ENCODE assay signal across 27 cellular contexts in genomic region chr2:54648256-54648655, GRCh38.
DNase-seq lines count a peak whose midpoint lies in the region; ATAC-seq, FAIRE-seq and TF ChIP-seq lines count a peak whose summit lies in the region.
"Had no signal": no experiment of that assay in that cellular context is flagged by ENCODE, and none has a peak within 500 bp of the region (broad histone marks: within the 10 kb centered on the region; RNA-seq: fewer than 3 reads in every experiment).

No MANE protein-coding gene starts in this region.

- H3K9me3 ChIP-seq in CD4-positive, alpha-beta T cell (ENCODE audit: control insufficient read depth, low read length) = no peaks in the 10 kb centered on the region
- peaks cover 0 to 2% of the 10 kb centered on the region in 2 donors for H3K9me3 ChIP-seq in neuronal stem cell (replicated peaks in 1 of 2; ENCODE audit: control insufficient read depth in 2 of 2, insufficient read depth in 1 of 2, low read depth in 1 of 2, low read length in 2 of 2)
- H3K9me3 ChIP-seq: BE2C, MG63 had no signal

- intact Hi-C loops in activated CD4-positive, alpha-beta T cell treated with anti-CD3 and anti-CD28 coated beads for 36 hours (cut with DNase I, micrococcal nuclease) = no loop called here
- intact Hi-C loops in CD4-positive, alpha-beta T cell (cut with DNase I, micrococcal nuclease) = no loop called here

- ATAC-seq in activated CD4-positive, alpha-beta T cell treated with anti-CD3 and anti-CD28 coated beads for 36 hours = no peak
- ATAC-seq in CD4-positive, alpha-beta T cell (ENCODE audit: poor library complexity) = no peak
- ATAC-seq: HCT116 had no signal

- H3K9me3 Mint-ChIP-seq in activated CD4-positive, alpha-beta T cell treated with anti-CD3 and anti-CD28 coated beads for 36 hours (ENCODE audit: low read depth) = no peaks in the 10 kb centered on the region
- no peaks in the 10 kb centered on the region for H3K9me3 Mint-ChIP-seq in activated CD4-positive, alpha-beta T cell treated with anti-CD3 and anti-CD28 coated beads, Interleukin-2, amount 10 ng/mL, durations not matched to agents 7 days and 5 days
- no peaks in the 10 kb centered on the region for H3K9me3 Mint-ChIP-seq in CD4-positive, alpha-beta T cell
- H3K9me3 Mint-ChIP-seq in chondrocyte (ENCODE audit: low read depth) = no peaks in the 10 kb centered on the region
- H3K9me3 Mint-ChIP-seq: CD14-positive monocyte had no signal

- H4K91ac ChIP-seq in neuronal stem cell (ENCODE audit: low read depth, low read length, poor library complexity) = peak overlapping the region; percentile 48

- no peak overlapping the region for H2AK5ac ChIP-seq in neuronal stem cell (ENCODE audit: low read depth, low read length)

- CTCF ChIA-PET in activated CD4-positive, alpha-beta T cell treated with anti-CD3 and anti-CD28 coated beads for 36 hours (lab: Charles Lee) = no interaction called here
- CTCF ChIA-PET in activated CD4-positive, alpha-beta T cell treated with anti-CD3 and anti-CD28 coated beads, Interleukin-2, amount 10 ng/mL, durations not matched to agents 7 days and 5 days (lab: Charles Lee) = no interaction called here
- CTCF ChIA-PET in CD4-positive, alpha-beta T cell (lab: Charles Lee) = no interaction called here

- peaks cover 56% of the 10 kb centered on the region for H3K36me3 Mint-ChIP-seq in activated CD4-positive, alpha-beta T cell treated with anti-CD3 and anti-CD28 coated beads for 36 hours (ENCODE audit: low read depth)
- H3K36me3 Mint-ChIP-seq in activated CD4-positive, alpha-beta T cell treated with anti-CD3 and anti-CD28 coated beads, Interleukin-2, amount 10 ng/mL, durations not matched to agents 7 days and 5 days (ENCODE audit: low read depth) = peaks cover 85% of the 10 kb centered on the region
- H3K36me3 Mint-ChIP-seq in CD4-positive, alpha-beta T cell (ENCODE audit: low read depth) = peaks cover 100% of the 10 kb centered on the region
- peaks cover 60% of the 10 kb centered on the region for H3K36me3 Mint-ChIP-seq in chondrocyte (ENCODE audit: low read depth)

- DNase-seq in activated CD4-positive, alpha-beta T cell treated with anti-CD3 and anti-CD28 coated beads for 36 hours = no peak
- no peak for DNase-seq in activated CD4-positive, alpha-beta T cell treated with anti-CD3 and anti-CD28 coated beads, Interleukin-2, amount 10 ng/mL, durations not matched to agents 7 days and 5 days
- no peak for DNase-seq in CD4-positive, alpha-beta T cell
- DNase-seq in bronchial epithelial cell (ENCODE audit: low read depth) (no peak), neuronal stem cell (ENCODE audit: low spot score) (no peak), mucosa of gallbladder (ENCODE audit: low spot score) (no peak), ecto neural progenitor cell (ENCODE audit: low spot score) (no peak), chondrocyte (ENCODE audit: low spot score) (no peak)
- DNase-seq: 8988T, ACHN, BE2C, DMS153, DND-41, IMR-90, KG1, MG63, NCI-H1105 treated with DMSO at 0.1 percent for 48 hours, NCI-H146, NCI-H1930, NCI-H2107, NCI-H524, NCI-H774, PC-9, RPMI8226, SHP77 treated with DMSO at 0.1 percent for 48 hours had no signal

- no peak overlapping the region for H3K14ac ChIP-seq in neuronal stem cell (ENCODE audit: low read length)

- no peak overlapping the region for H3K4me2 ChIP-seq in neuronal stem cell (ENCODE audit: insufficient read depth, low read length, poor library complexity, severe bottlenecking)
- H3K4me2 ChIP-seq: PC-9 had no signal

- no peak overlapping the region for H4K8ac ChIP-seq in neuronal stem cell (ENCODE audit: low read depth, low read length)

- H2BK12ac ChIP-seq in neuronal stem cell (ENCODE audit: low read length) = no peak overlapping the region

- H3K27ac ChIP-seq in CD4-positive, alpha-beta T cell (ENCODE audit: low read depth, low read length) = no peak overlapping the region
- no peak overlapping the region for H3K27ac ChIP-seq in neuronal stem cell (replicated peaks; ENCODE audit: low read length)
- H3K27ac ChIP-seq: PC-9 had no signal

- H2BK15ac ChIP-seq in neuronal stem cell (ENCODE audit: low read length) = no peak overlapping the region

- no peak overlapping the region for H2BK5ac ChIP-seq in neuronal stem cell (ENCODE audit: low read length)

- no peak overlapping the region for H3K23ac ChIP-seq in neuronal stem cell (ENCODE audit: low read depth, low read length, poor library complexity)

- H3K9ac ChIP-seq in neuronal stem cell (ENCODE audit: low read depth, low read length, poor library complexity) = no peak overlapping the region

- H2AFZ ChIP-seq in neuronal stem cell (ENCODE audit: low read length) = no peak overlapping the region
- H2AFZ ChIP-seq: PC-9 had no signal

- no peaks in the 10 kb centered on the region for H3K4me1 ChIP-seq in neuronal stem cell (ENCODE audit: control insufficient read depth in 2 of 2, insufficient read depth in 1 of 2, low read depth in 1 of 2, low read length in 2 of 2)
- H3K4me1 ChIP-seq: BE2C had no signal

- H3K4me3 ChIP-seq in bronchial epithelial cell (ENCODE audit: low read depth, low read length) = no peak overlapping the region
- H3K4me3 ChIP-seq in neuronal stem cell (ENCODE audit: low read length in 2 of 2) = peak overlapping the region in 1 of 2 donors; percentile 61
- H3K4me3 ChIP-seq: MG63, PC-9 had no signal

- H3K4ac ChIP-seq in neuronal stem cell (ENCODE audit: low read length) = no peak overlapping the region

- H3K79me1 ChIP-seq in neuronal stem cell (ENCODE audit: low read depth, low read length) = no peaks in the 10 kb centered on the region

- H3K4me3 Mint-ChIP-seq in activated CD4-positive, alpha-beta T cell treated with anti-CD3 and anti-CD28 coated beads for 36 hours = no peak overlapping the region
- no peak overlapping the region for H3K4me3 Mint-ChIP-seq in activated CD4-positive, alpha-beta T cell treated with anti-CD3 and anti-CD28 coated beads, Interleukin-2, amount 10 ng/mL, durations not matched to agents 7 days and 5 days
- H3K4me3 Mint-ChIP-seq in CD4-positive, alpha-beta T cell = no peak overlapping the region
- H3K4me3 Mint-ChIP-seq in chondrocyte (ENCODE audit: unreplicated experiment) = no peak overlapping the region
- H3K4me3 Mint-ChIP-seq: CD14-positive monocyte had no signal

- H3K27me3 Mint-ChIP-seq in activated CD4-positive, alpha-beta T cell treated with anti-CD3 and anti-CD28 coated beads for 36 hours = no peaks in the 10 kb centered on the region
- no peaks in the 10 kb centered on the region for H3K27me3 Mint-ChIP-seq in activated CD4-positive, alpha-beta T cell treated with anti-CD3 and anti-CD28 coated beads, Interleukin-2, amount 10 ng/mL, durations not matched to agents 7 days and 5 days
- H3K27me3 Mint-ChIP-seq in CD4-positive, alpha-beta T cell = no peaks in the 10 kb centered on the region
- no peaks in the 10 kb centered on the region for H3K27me3 Mint-ChIP-seq in chondrocyte (ENCODE audit: low read depth)

- no CpG with 5 or more reads among the region's 3 CpGs for WGBS in neuronal stem cell (ENCODE audit: extremely low coverage in 2 of 2, insufficient read length in 2 of 2, insufficient replicate concordance in 1 of 2), 2 donors

- H3K36me3 ChIP-seq in bronchial epithelial cell (ENCODE audit: control insufficient read depth, insufficient read depth, low read length) (peaks cover 44% of the 10 kb centered on the region), neuronal stem cell (replicated peaks in 1 of 2; ENCODE audit: control insufficient read depth in 2 of 2, insufficient read depth in 2 of 2, low read length in 2 of 2) (peaks cover 57 to 100% of the 10 kb centered on the region in 2 donors)

- no peak overlapping the region for H3K18ac ChIP-seq in neuronal stem cell (ENCODE audit: low read length)

- peak overlapping the region; percentile 28 for H3K27ac Mint-ChIP-seq in activated CD4-positive, alpha-beta T cell treated with anti-CD3 and anti-CD28 coated beads for 36 hours
- no peak overlapping the region for H3K27ac Mint-ChIP-seq in activated CD4-positive, alpha-beta T cell treated with anti-CD3 and anti-CD28 coated beads, Interleukin-2, amount 10 ng/mL, durations not matched to agents 7 days and 5 days
- H3K27ac Mint-ChIP-seq in CD4-positive, alpha-beta T cell = peak overlapping the region; percentile 39
- no peak overlapping the region for H3K27ac Mint-ChIP-seq in chondrocyte (ENCODE audit: unreplicated experiment)

- no peak for TF ChIP-seq CTCF in CD4-positive, alpha-beta T cell (IDR thresholded peaks at IDR 0.05)
- TF ChIP-seq CTCF in bronchial epithelial cell (IDR thresholded peaks at IDR 0.05; ENCODE audit: insufficient read depth, low read length, severe bottlenecking) (no peak), chondrocyte (IDR thresholded peaks at IDR 0.05) (no peak)

- POLR2A ChIA-PET in activated CD4-positive, alpha-beta T cell treated with anti-CD3 and anti-CD28 coated beads for 36 hours (lab: Charles Lee) = no interaction called here
- POLR2A ChIA-PET in activated CD4-positive, alpha-beta T cell treated with anti-CD3 and anti-CD28 coated beads, Interleukin-2, amount 10 ng/mL, durations not matched to agents 7 days and 5 days (lab: Charles Lee) = no interaction called here
- POLR2A ChIA-PET in CD4-positive, alpha-beta T cell (lab: Charles Lee) = no interaction called here

- no peak overlapping the region for H2BK120ac ChIP-seq in neuronal stem cell (ENCODE audit: low read depth, low read length)

- peak; percentile 40 for FAIRE-seq in bronchial epithelial cell (lab: Jason Lieb, UNC)

- peaks cover 8% of the 10 kb centered on the region for H3K4me1 Mint-ChIP-seq in activated CD4-positive, alpha-beta T cell treated with anti-CD3 and anti-CD28 coated beads for 36 hours
- peaks cover 7% of the 10 kb centered on the region for H3K4me1 Mint-ChIP-seq in activated CD4-positive, alpha-beta T cell treated with anti-CD3 and anti-CD28 coated beads, Interleukin-2, amount 10 ng/mL, durations not matched to agents 7 days and 5 days
- H3K4me1 Mint-ChIP-seq in CD4-positive, alpha-beta T cell (ENCODE audit: low read depth) = no peaks in the 10 kb centered on the region
- no peaks in the 10 kb centered on the region for H3K4me1 Mint-ChIP-seq in chondrocyte (ENCODE audit: low read depth)
- H3K4me1 Mint-ChIP-seq: CD14-positive monocyte had no signal

- H3K27me3 ChIP-seq in CD4-positive, alpha-beta T cell (ENCODE audit: control insufficient read depth, insufficient read depth, low read length) = no peaks in the 10 kb centered on the region
- no peaks in the 10 kb centered on the region for H3K27me3 ChIP-seq in bronchial epithelial cell (ENCODE audit: control insufficient read depth, insufficient read depth, low read length)
- no peaks in the 10 kb centered on the region for H3K27me3 ChIP-seq in neuronal stem cell (ENCODE audit: control insufficient read depth in 3 of 3, insufficient read depth in 3 of 3, low read depth in 1 of 3, low read length in 3 of 3)
- H3K27me3 ChIP-seq: BE2C, MG63 had no signal

Comparison
In these comparisons a context has a peak if more than half of its experiments do, and no peak if none do; other contexts are left out.
1. H3K27ac Mint-ChIP-seq: peak in activated CD4-positive, alpha-beta T cell treated with anti-CD3 and anti-CD28 coated beads for 36 hours (single experiment) and CD4-positive, alpha-beta T cell (single experiment); none in activated CD4-positive, alpha-beta T cell treated with anti-CD3 and anti-CD28 coated beads, Interleukin-2, amount 10 ng/mL, durations not matched to agents 7 days and 5 days (single experiment) and chondrocyte (single experiment).